8 cellular contexts compared by ENCODE assay signal in genomic region chr19:45569619-45570421, GRCh38. TPM values are rescaled to one million over a fixed set of nuclear protein-coding genes. Genes with fewer than 3 reads are reported as not detected.
DNase-seq lines count a peak whose midpoint lies in the region; ATAC-seq lines count a peak whose summit lies in the region.

No MANE protein-coding gene starts in this region.

- ATAC-seq in HG03159 (IDR thresholded peaks at IDR 0.05; ENCODE audit: unreplicated experiment) (no peak), GM19467 (IDR thresholded peaks at IDR 0.05; ENCODE audit: unreplicated experiment) (no peak)

- no peaks in the 10 kb centered on the region for H3K27me3 ChIP-seq in skeletal muscle satellite cell (ENCODE audit: control insufficient read depth, insufficient read depth, low read length)

- peak overlapping the region; percentile 7 for H3K9ac ChIP-seq in skeletal muscle satellite cell (ENCODE audit: low read depth, low read length)

- no peak overlapping the region for H3K4me2 ChIP-seq in skeletal muscle satellite cell (ENCODE audit: low read length)

- no peaks in the 10 kb centered on the region for H3K9me3 ChIP-seq in skeletal muscle satellite cell (replicated peaks; ENCODE audit: low read length)

- H3K4me3 ChIP-seq in skeletal muscle satellite cell (ENCODE audit: low read length), result no peak overlapping the region

- peaks cover 24% of the 10 kb centered on the region for H3K4me1 ChIP-seq in skeletal muscle satellite cell (ENCODE audit: control insufficient read depth, insufficient read depth, low read length)

- intact Hi-C loops in cardiac septum (cut with DNase I), result loop anchor here (5.0 kb wide), 1 partner anchor 43 kb away; no protein-coding TSS in a partner anchor

- DNase-seq in NCI-H2196 (lab: John Stamatoyannopoulos, UW; ENCODE audit: unreplicated experiment), result peak; percentile 32
- no peak for DNase-seq in NCI-H2196 treated with DMSO at 0.1 percent for 48 hours (lab: John Stamatoyannopoulos, UW; ENCODE audit: unreplicated experiment)
- DNase-seq in RKO (ENCODE audit: low spot score), result peak; percentile 33
- peak; percentile 51 for DNase-seq in activated naive CD4-positive, alpha-beta T cell treated with anti-CD3 and anti-CD28 coated beads, Interleukin-2, amount 50 U/mL, for 16 hours
- DNase-seq in cardiac septum (ENCODE audit: low spot score), result peak; percentile 88

- peaks cover 3% of the 10 kb centered on the region for H3K36me3 ChIP-seq in skeletal muscle satellite cell (ENCODE audit: insufficient read depth, low read length)

RNA-seq across cellular contexts. Expression of gene OPA3, which starts 14.8 kb away (rescaled TPM):
- 15.3 TPM for total RNA-seq in cardiac septum
- 5.1 and 5.9 TPM in 2 replicates for total RNA-seq in skeletal muscle satellite cell (2012; rRNA removed)

RNA-seq across cellular contexts. Expression of gene GPR4, which starts 32.2 kb away (rescaled TPM):
- total RNA-seq in cardiac septum, result 6.9 TPM
- under 0.01 and 0.22 TPM in 2 replicates for total RNA-seq in skeletal muscle satellite cell (2012; rRNA removed)
